Comparison of ENCODE assay signal across 18 cellular contexts in the genomic region with DNA sequence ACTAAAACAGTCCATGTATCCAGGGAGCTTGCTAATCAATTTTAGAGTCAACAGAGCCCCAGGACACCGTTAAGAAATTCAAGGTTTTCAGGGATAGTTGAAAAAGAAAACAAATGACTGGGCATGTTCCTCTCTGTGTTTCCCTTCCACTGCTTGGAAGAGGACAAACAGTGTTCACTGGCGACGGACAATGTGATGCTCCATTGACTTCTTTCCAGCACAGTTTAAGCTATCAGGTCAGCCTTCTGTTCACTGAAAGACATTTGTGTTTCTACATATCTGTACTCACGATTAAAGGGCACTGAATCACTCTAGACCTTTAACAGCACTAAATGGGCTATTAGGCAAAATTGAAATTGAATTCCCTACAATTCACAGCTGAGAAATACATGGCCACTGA.
"Had no signal": no experiment of that assay in that cellular context is flagged by ENCODE, and none has a peak within 500 bp of the region (broad histone marks: within the 10 kb centered on the region; RNA-seq: fewer than 3 reads in every experiment).

No MANE protein-coding gene starts in this region.

- H3K4me3 ChIP-seq: breast epithelium, esophagus muscularis mucosa, hepatocyte, left lung, prostate gland, spleen, tibial artery had no signal

- H3K27me3 ChIP-seq: breast epithelium, esophagus muscularis mucosa, hepatocyte, left lung, spleen, tibial artery had no signal

- ATAC-seq: activated CD4-positive, CD25-positive, alpha-beta regulatory T cell treated with anti-CD3 and anti-CD28 coated beads, Interleukin-2, amount 50 U/mL, for 24 hours; left lung; stimulated activated naive B cell treated with anti-CD40 and anti-IgM and Interleukin-4, amounts not matched to agents 10 μg/mL and 1 μg/mL and 100 μg/mL, for 72 hours had no signal

- H3K27ac ChIP-seq: breast epithelium, esophagus muscularis mucosa, hepatocyte, left lung, prostate gland, spleen, tibial artery had no signal

- H3K36me3 ChIP-seq: breast epithelium, esophagus muscularis mucosa, left lung, prostate gland, spleen, tibial artery had no signal

- H2AFZ ChIP-seq: hepatocyte had no signal

- H3K4me2 ChIP-seq: hepatocyte had no signal

- DNase-seq: activated CD4-positive, alpha-beta T cell treated with anti-CD3 and anti-CD28 coated beads, Interleukin-2, amount 50 U/mL, for 1 hour; activated CD8-positive, alpha-beta memory T cell treated with anti-CD3 and anti-CD28 coated beads, Interleukin-2, amount 50 U/mL, for 4 hours; activated effector memory CD4-positive, alpha-beta T cell treated with anti-CD3 and anti-CD28 coated beads, Interleukin-2, amount 50 U/mL, for 16 hours; activated naive CD4-positive, alpha-beta T cell treated with anti-CD3 and anti-CD28 coated beads, Interleukin-2, amount 50 U/mL, for 16 hours; activated T-cell treated with anti-CD3 and anti-CD28 coated beads, Interleukin-2, amount 50 U/mL, for 48 hours; aorta; effector CD8-positive, alpha-beta T cell; islet precursor cell; left lung; spleen; stimulated activated CD4-positive, alpha-beta T cell treated with anti-CD3 and anti-CD28 coated beads, Interleukin-4, amount 100 ng/mL, for 4 hours; stimulated activated naive B cell treated with anti-CD40 and anti-IgM and Interleukin-4, amounts not matched to agents 10 μg/mL and 1 μg/mL and 100 μg/mL, for 72 hours; tibial artery had no signal

- H3K9me3 ChIP-seq: breast epithelium, esophagus muscularis mucosa, left lung, prostate gland, spleen, tibial artery had no signal

- H3K79me2 ChIP-seq: hepatocyte had no signal

- H3K4me1 ChIP-seq: breast epithelium, esophagus muscularis mucosa, left lung, prostate gland, tibial artery had no signal
